11 cellular contexts compared by ENCODE assay signal in the genomic region with DNA sequence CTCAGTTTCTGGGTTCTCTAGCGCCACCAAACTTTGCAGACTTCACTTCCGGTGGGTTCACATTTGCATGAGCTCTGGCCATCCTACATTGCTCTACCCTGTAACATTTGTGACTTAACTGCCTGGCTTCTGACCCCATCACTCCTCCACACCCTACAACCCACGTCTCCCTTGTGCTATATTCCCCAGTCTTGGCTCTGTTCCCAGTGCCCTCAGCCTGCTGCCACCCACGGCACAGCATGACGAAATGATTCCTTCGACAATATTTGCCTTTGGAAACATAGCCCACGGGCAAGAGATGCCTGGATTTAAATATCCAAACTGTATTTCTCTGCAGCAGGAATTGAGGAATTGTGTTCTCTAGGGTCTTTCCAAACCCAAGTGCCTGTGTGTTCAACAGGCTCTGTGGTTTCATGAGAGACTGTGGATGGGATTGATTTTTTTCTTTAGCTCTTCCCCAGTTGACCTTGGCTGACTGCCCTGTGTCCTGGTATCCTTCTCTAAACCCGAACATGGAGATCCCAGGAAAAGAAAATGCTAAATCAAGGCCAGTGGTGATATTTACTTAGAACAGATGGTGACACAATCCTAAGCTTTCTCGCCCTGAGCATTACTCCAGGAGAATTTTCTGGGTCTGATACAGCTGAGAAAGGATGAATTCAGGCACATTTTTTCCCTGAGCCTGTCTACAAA. TPM values are rescaled to one million over a fixed set of nuclear protein-coding genes. Genes with fewer than 3 reads are reported as not detected.
DNase-seq lines count a peak whose midpoint lies in the region; ATAC-seq and TF ChIP-seq lines count a peak whose summit lies in the region.
"Had no signal": no experiment of that assay in that cellular context is flagged by ENCODE, and none has a peak within 500 bp of the region (broad histone marks: within the 10 kb centered on the region; RNA-seq: fewer than 3 reads in every experiment).

No MANE protein-coding gene starts in this region.

- no peak for TF ChIP-seq POLR2A in upper lobe of left lung (IDR thresholded peaks at IDR 0.05)

- ATAC-seq in PC-3: no peak
- peak; percentile 59 to 60 for ATAC-seq in upper lobe of left lung (ENCODE audit: low FRiP score in 2 of 2)
- no peak for ATAC-seq in GM18861 (IDR thresholded peaks at IDR 0.05; ENCODE audit: unreplicated experiment)

- intact Hi-C loops in PC-3 (cut with micrococcal nuclease): no loop called here

- DNase-seq in NCI-H524 (lab: John Stamatoyannopoulos, UW) (peak; percentile 1 to 14), NCI-H524 treated with DMSO at 0.1 percent for 48 hours (lab: John Stamatoyannopoulos, UW) (no peak), PC-3 (peak; percentile 24), fibroblast of villous mesenchyme (ENCODE audit: low read depth) (peak; percentile 71), upper lobe of left lung (peak in 1 of 2 donors; percentile 40), KG1 (lab: John Stamatoyannopoulos, UW) (no peak)
- DNase-seq in activated CD4-positive, alpha-beta T cell treated with anti-CD3 and anti-CD28 coated beads, Interleukin-2, amount 50 U/mL, for 48 hours: no peak
- DNase-seq: activated B cell treated with CpG ODN at 0.5 μM for 24 hours; activated naive CD8-positive, alpha-beta T cell treated with anti-CD3 and anti-CD28 coated beads for 36 hours had no signal

- no peak overlapping the region for H3K9ac ChIP-seq in PC-3 (ENCODE audit: low read length)

- 47 to 48% methylated on average over 9 of the region's 9 CpGs for WGBS in upper lobe of left lung, 2 donors

- H3K4me2 ChIP-seq in PC-3 (ENCODE audit: low read length): no peak overlapping the region

- TF ChIP-seq CTCF in PC-3 (conservative IDR thresholded peaks at IDR 0.05; ENCODE audit: low read depth, low read length): no peak
- TF ChIP-seq CTCF in fibroblast of villous mesenchyme (IDR thresholded peaks at IDR 0.05; ENCODE audit: insufficient read depth, low read depth, low read length): no peak
- no peak for TF ChIP-seq CTCF in upper lobe of left lung (IDR thresholded peaks at IDR 0.05)

- BruUV-seq in PC-3 (replicated peaks; lab: Mats Ljungman, UMichigan): no TSS peak

- no peaks in the 10 kb centered on the region for H3F3A ChIP-seq in PC-3 (ENCODE audit: low read length, unreplicated experiment)

- no peak for TF ChIP-seq EP300 in upper lobe of left lung (IDR thresholded peaks at IDR 0.05)

- H3K4me3 ChIP-seq in PC-3 (ENCODE audit: low read length): no peak overlapping the region
- H3K4me3 ChIP-seq in fibroblast of villous mesenchyme (ENCODE audit: low read depth, low read length): no peak overlapping the region
- H3K4me3 ChIP-seq in upper lobe of left lung: no peak overlapping the region
- H3K4me3 ChIP-seq: thyroid gland had no signal

- H3K27ac ChIP-seq in PC-3 (ENCODE audit: low read length) (no peak overlapping the region), upper lobe of left lung (no peak overlapping the region)
- H3K27ac ChIP-seq: thyroid gland had no signal

- POLR2A ChIA-PET in PC-3 (lab: Charles Lee; ENCODE audit: unreplicated experiment): no interaction called here

- H3K9me3 ChIP-seq in PC-3 (ENCODE audit: low read length) (0 out of 2 replicates have a peak, but pooled peaks cover 4% of the 10 kb centered on the region), upper lobe of left lung (no peaks in the 10 kb centered on the region)
- H3K9me3 ChIP-seq: thyroid gland had no signal

- no peaks in the 10 kb centered on the region for H4K20me1 ChIP-seq in PC-3 (ENCODE audit: low read length)

- H3K27me3 ChIP-seq in PC-3 (ENCODE audit: low read length): no peaks in the 10 kb centered on the region
- H3K27me3 ChIP-seq in upper lobe of left lung: no peaks in the 10 kb centered on the region
- H3K27me3 ChIP-seq: thyroid gland had no signal

- CTCF ChIA-PET in PC-3 (lab: Charles Lee): no interaction called here

- H3K4me1 ChIP-seq in PC-3 (ENCODE audit: insufficient read depth, low read length): 0 out of 2 replicates have a peak, but pooled peaks cover 5% of the 10 kb centered on the region
- peaks cover 0 to 4% (median 0%) of the 10 kb centered on the region in 4 donors for H3K4me1 ChIP-seq in upper lobe of left lung
- H3K4me1 ChIP-seq: thyroid gland had no signal

- H3K9me2 ChIP-seq in PC-3 (replicated peaks; ENCODE audit: low read length): no peaks in the 10 kb centered on the region

- H3K79me2 ChIP-seq in PC-3 (ENCODE audit: low read length): no peaks in the 10 kb centered on the region

- H3K36me3 ChIP-seq in PC-3 (ENCODE audit: low read depth, low read length) (no peaks in the 10 kb centered on the region), upper lobe of left lung (no peaks in the 10 kb centered on the region)
- H3K36me3 ChIP-seq: thyroid gland had no signal

- no peak overlapping the region for H2AFZ ChIP-seq in PC-3 (ENCODE audit: low read length)

RNA-seq across cellular contexts. Expression of a gene that starts 44.4 kb away (rescaled TPM):
- total RNA-seq in PC-3 (2014; rRNA removed): not detected in 2 replicates
- 8.1 and 22.5 TPM in 2 replicates for total RNA-seq in fibroblast of villous mesenchyme
- total RNA-seq in upper lobe of left lung: 10 to 100 TPM in 2 of 6 donors, 1 to 10 TPM in 4; 4.3 to 17.8 (median 9.3) TPM
- total RNA-seq: activated B cell treated with CpG ODN at 0.5 μM for 24 hours; activated naive CD8-positive, alpha-beta T cell treated with anti-CD3 and anti-CD28 coated beads for 36 hours had no signal

Comparison
In these comparisons a context has a peak if more than half of its experiments do, and no peak if none do; other contexts are left out.
1. DNase-seq: peak in NCI-H524 (2 of 2), PC-3 (single experiment) and fibroblast of villous mesenchyme (single experiment); none in NCI-H524 treated with DMSO at 0.1 percent for 48 hours (single experiment), activated CD4-positive, alpha-beta T cell treated with anti-CD3 and anti-CD28 coated beads, Interleukin-2, amount 50 U/mL, for 48 hours (0 of 2) and KG1 (single experiment).
2. ATAC-seq: peak in upper lobe of left lung (2 of 2); none in PC-3 (single experiment) and GM18861 (single experiment).